Comparison of ENCODE assay signal across 22 cellular contexts in the genomic region with DNA sequence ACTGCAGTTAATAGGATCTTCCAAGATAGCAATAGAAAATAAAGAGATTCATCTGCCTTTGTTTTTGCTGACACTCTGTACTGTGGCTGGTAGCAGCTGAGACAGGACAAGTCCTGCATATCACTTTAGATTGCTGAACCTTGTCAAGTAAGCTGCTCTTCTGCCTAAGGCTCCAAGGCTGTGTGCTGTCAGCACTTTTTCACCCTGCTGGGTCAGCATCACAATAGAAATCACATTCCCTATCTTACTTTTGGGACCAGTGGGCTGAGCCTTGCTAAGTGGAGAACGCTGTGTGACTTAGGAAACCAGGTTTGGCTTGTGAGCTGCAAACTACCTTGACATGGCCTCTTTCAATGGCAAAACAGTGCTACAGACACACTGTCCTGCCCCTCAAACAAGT.
DNase-seq lines count a peak whose midpoint lies in the region; ATAC-seq and TF ChIP-seq lines count a peak whose summit lies in the region.
"Had no signal": no experiment of that assay in that cellular context is flagged by ENCODE, and none has a peak within 500 bp of the region (broad histone marks: within the 10 kb centered on the region; RNA-seq: fewer than 3 reads in every experiment).

No MANE protein-coding gene starts in this region.

- H3K79me2 ChIP-seq in GM23338 (replicated peaks; ENCODE audit: insufficient read depth) = no peaks in the 10 kb centered on the region
- no peaks in the 10 kb centered on the region for H3K79me2 ChIP-seq in parathyroid adenoma

- H3K9ac ChIP-seq in iPS-20b (ENCODE audit: low read depth, low read length) (no peak overlapping the region), parathyroid adenoma (no peak overlapping the region)

- H3K27ac ChIP-seq in GM23338 (ENCODE audit: low read depth) = no peak overlapping the region
- H3K27ac ChIP-seq in iPS-20b (ENCODE audit: low read length) = peak overlapping the region; percentile 20
- peak overlapping the region; percentile 51 for H3K27ac ChIP-seq in parathyroid adenoma
- H3K27ac ChIP-seq in effector memory CD4-positive, alpha-beta T cell (ENCODE audit: insufficient read depth, low read length, poor library complexity, severe bottlenecking) = no peak overlapping the region

- no peaks in the 10 kb centered on the region for H3K9me3 ChIP-seq in iPS-20b (ENCODE audit: insufficient read depth, low read depth, low read length)
- H3K9me3 ChIP-seq in parathyroid adenoma (ENCODE audit: control insufficient read depth, low read length) = no peaks in the 10 kb centered on the region
- no peaks in the 10 kb centered on the region for H3K9me3 ChIP-seq in effector memory CD4-positive, alpha-beta T cell (ENCODE audit: control insufficient read depth, low read length)

- no peaks in the 10 kb centered on the region for H3K27me3 ChIP-seq in GM23338 (ENCODE audit: insufficient read depth)
- no peaks in the 10 kb centered on the region for H3K27me3 ChIP-seq in iPS-20b (ENCODE audit: insufficient read depth, low read length)
- H3K27me3 ChIP-seq in parathyroid adenoma (ENCODE audit: control insufficient read depth, insufficient read depth, low read length) = no peaks in the 10 kb centered on the region
- H3K27me3 ChIP-seq in effector memory CD4-positive, alpha-beta T cell (replicated peaks; ENCODE audit: control insufficient read depth, insufficient read depth, low read length, poor library complexity, severe bottlenecking) = no peaks in the 10 kb centered on the region

- H3F3A ChIP-seq in GM23338 (replicated peaks; ENCODE audit: low read depth) = no peaks in the 10 kb centered on the region

- H3K27me3 Mint-ChIP-seq in GM23338 (ENCODE audit: insufficient read depth, low read depth, poor library complexity) (no peaks in the 10 kb centered on the region), WTC11 (ENCODE audit: low read depth) (no peaks in the 10 kb centered on the region)

- TF ChIP-seq CTCF in GM23338 (conservative IDR thresholded peaks at IDR 0.05; ENCODE audit: low read depth in 2 of 2) (no peak), WTC11 (IDR thresholded peaks at IDR 0.05) (no peak), parathyroid adenoma (IDR thresholded peaks at IDR 0.05) (no peak)

- peaks cover 5% of the 10 kb centered on the region; the same call in 1 of the 2 replicates for H3K9me2 ChIP-seq in GM23338 (ENCODE audit: insufficient read depth)

- H2AFZ ChIP-seq in GM23338 (no peak overlapping the region), parathyroid adenoma (peak overlapping the region; percentile 55)

- 0 out of 2 replicates have a peak overlapping the region, but pooled peaks have one; percentile 21 for H3K4me2 ChIP-seq in GM23338
- peak overlapping the region; percentile 48 for H3K4me2 ChIP-seq in parathyroid adenoma (ENCODE audit: low read length)

- no peaks in the 10 kb centered on the region for H3K36me3 ChIP-seq in GM23338 (ENCODE audit: insufficient read depth)
- no peaks in the 10 kb centered on the region for H3K36me3 ChIP-seq in iPS-20b (ENCODE audit: insufficient read depth, low read depth, low read length)
- H3K36me3 ChIP-seq in parathyroid adenoma (ENCODE audit: control insufficient read depth, insufficient read depth, low read length) = no peaks in the 10 kb centered on the region
- H3K36me3 ChIP-seq in effector memory CD4-positive, alpha-beta T cell (ENCODE audit: control insufficient read depth, insufficient read depth, low read length) = no peaks in the 10 kb centered on the region

- DNase-seq in GM23338 (ENCODE audit: low spot score) = peak; percentile 46
- DNase-seq in WTC11 (ENCODE audit: low spot score) = peak; percentile 14
- no peak for DNase-seq in effector memory CD4-positive, alpha-beta T cell
- DNase-seq: 8988T; DMS79; HCEC 1CT; IMR-90; Karpas-422; MM.1S; NCI-H1092; NCI-H146; NCI-H2029 treated with DMSO at 0.1 percent for 48 hours; NCI-H2171; NCI-H526 treated with DMSO at 0.1 percent for 48 hours; NK-92 treated with Interleukin-12 subunit alpha and Interleukin-12 subunit beta, amount 100 ng/mL, for 24 hours had no signal

- H4K20me1 ChIP-seq in GM23338 (replicated peaks; ENCODE audit: insufficient read depth) = no peaks in the 10 kb centered on the region

- H3K4me3 Mint-ChIP-seq in GM23338 (no peak overlapping the region), WTC11 (no peak overlapping the region)
- H3K4me3 Mint-ChIP-seq: CD14-positive monocyte had no signal

- no peaks in the 10 kb centered on the region for H3K36me3 Mint-ChIP-seq in GM23338 (ENCODE audit: low read depth)
- H3K36me3 Mint-ChIP-seq in WTC11 = no peaks in the 10 kb centered on the region
- H3K36me3 Mint-ChIP-seq: CD14-positive monocyte had no signal

- H3K4me1 Mint-ChIP-seq in GM23338 (peaks cover 35% of the 10 kb centered on the region), WTC11 (peaks cover 32% of the 10 kb centered on the region)
- H3K4me1 Mint-ChIP-seq: CD14-positive monocyte had no signal

- H3K27ac Mint-ChIP-seq in GM23338 (no peak overlapping the region), WTC11 (no peak overlapping the region)
- H3K27ac Mint-ChIP-seq: CD14-positive monocyte had no signal

- no peak overlapping the region for H3K4me3 ChIP-seq in GM23338
- H3K4me3 ChIP-seq in iPS-20b (ENCODE audit: low read length) = 0 out of 2 replicates have a peak overlapping the region, but pooled peaks have one; percentile 11
- peak overlapping the region; percentile 2 for H3K4me3 ChIP-seq in parathyroid adenoma (ENCODE audit: low read depth, low read length)
- no peak overlapping the region for H3K4me3 ChIP-seq in effector memory CD4-positive, alpha-beta T cell (ENCODE audit: insufficient read depth, low read depth, low read length, poor library complexity, severe bottlenecking)

- H3K4me1 ChIP-seq in GM23338 (ENCODE audit: insufficient read depth) = peaks cover 28% of the 10 kb centered on the region
- H3K4me1 ChIP-seq in iPS-20b (ENCODE audit: insufficient read depth, low read length) = peaks cover 28% of the 10 kb centered on the region; the same call in 1 of the 2 replicates
- peaks cover 14% of the 10 kb centered on the region for H3K4me1 ChIP-seq in parathyroid adenoma
- no peaks in the 10 kb centered on the region for H3K4me1 ChIP-seq in effector memory CD4-positive, alpha-beta T cell (ENCODE audit: control insufficient read depth, insufficient read depth, low read length, poor library complexity, severe bottlenecking)

- H3K9me3 Mint-ChIP-seq in GM23338 = no peaks in the 10 kb centered on the region
- H3K9me3 Mint-ChIP-seq in WTC11 = no peaks in the 10 kb centered on the region

- ATAC-seq in GM23338 (peak; percentile 92), WTC11 (peak; percentile 92), HG02588 (IDR thresholded peaks at IDR 0.05; ENCODE audit: unreplicated experiment) (no peak), HG03175 (IDR thresholded peaks at IDR 0.05; ENCODE audit: unreplicated experiment) (no peak), GM21576 (IDR thresholded peaks at IDR 0.05; ENCODE audit: unreplicated experiment) (no peak)
- ATAC-seq: Right ventricle myocardium inferior had no signal

- CTCF ChIA-PET in WTC11 (lab: Charles Lee) = interaction anchor here (1.8 kb wide), 1 partner anchor 42 kb away, joined by 5 read pairs; no protein-coding TSS in a partner anchor

- POLR2A ChIA-PET in WTC11 (lab: Charles Lee) = interaction anchor here (0.6 kb wide), 1 partner anchor 232 kb away, joined by 3 read pairs; no protein-coding TSS in a partner anchor

TF ChIP-seq in GM23338, 12 proteins besides CTCF, POLR2A, EP300 and RAD21:
- TF ChIP-seq ZNF114 (CRISPR knock-in tag; IDR thresholded peaks at IDR 0.05) = no peak

TF ChIP-seq in WTC11, 78 proteins besides CTCF, POLR2A, EP300 and RAD21:
- TF ChIP-seq MYBL2 (CRISPR knock-in tag; IDR thresholded peaks at IDR 0.05) = no peak
- TF ChIP-seq SOX15 (CRISPR knock-in tag; IDR thresholded peaks at IDR 0.05) = no peak
TF ChIP-seq in WTC11: peak in this region for 0.

Comparison
In these comparisons a context has a peak if more than half of its experiments do, and no peak if none do; other contexts are left out.
1. ATAC-seq: peak in GM23338 (single experiment) and WTC11 (single experiment); none in HG02588 (single experiment), HG03175 (single experiment) and GM21576 (single experiment).
2. DNase-seq: peak in GM23338 (single experiment) and WTC11 (single experiment); none in effector memory CD4-positive, alpha-beta T cell (0 of 3).
3. H3K27ac ChIP-seq: peak in iPS-20b (single experiment) and parathyroid adenoma (single experiment); none in GM23338 (single experiment) and effector memory CD4-positive, alpha-beta T cell (single experiment).
4. H3K4me3 ChIP-seq: peak in iPS-20b (single experiment) and parathyroid adenoma (single experiment); none in GM23338 (single experiment) and effector memory CD4-positive, alpha-beta T cell (single experiment).